ENCODE assay signal across 15 cellular contexts in the genomic region with DNA sequence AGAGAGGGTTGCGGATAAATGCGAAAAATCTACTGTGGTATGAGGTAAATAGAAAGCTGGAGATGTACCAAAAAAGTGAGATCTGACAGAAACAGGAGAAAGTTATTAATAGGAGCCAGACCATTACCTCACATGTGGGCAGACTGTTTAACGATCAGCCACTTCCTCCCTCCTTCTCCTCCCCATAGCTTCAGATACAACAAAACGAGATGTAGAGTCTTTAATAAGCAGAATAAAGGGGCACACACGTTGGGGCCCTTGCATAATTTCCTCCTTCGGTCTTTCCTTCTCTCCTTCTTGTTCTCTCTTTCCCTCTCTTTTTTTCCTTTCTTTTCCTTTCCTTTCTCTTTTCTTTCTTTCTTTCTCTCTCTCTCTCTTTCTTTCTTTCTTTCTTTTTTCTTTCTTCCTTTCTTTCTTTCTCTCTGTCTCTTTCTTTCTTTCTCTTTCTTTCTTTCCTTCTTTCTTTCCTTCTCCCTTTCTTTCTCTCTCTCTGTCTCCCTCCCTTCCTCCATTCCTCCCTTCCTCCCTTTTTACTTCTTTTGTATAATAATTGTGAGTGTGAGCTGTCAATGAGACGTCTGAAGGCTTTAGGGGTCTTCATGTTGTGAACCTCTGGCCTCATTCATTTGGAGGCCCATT.
DNase-seq lines count a peak whose midpoint lies in the region; ATAC-seq and TF ChIP-seq lines count a peak whose summit lies in the region.
"Had no signal": no experiment of that assay in that cellular context is flagged by ENCODE, and none has a peak within 500 bp of the region (broad histone marks: within the 10 kb centered on the region; RNA-seq: fewer than 3 reads in every experiment).

No MANE protein-coding gene starts in this region.

- peak; percentile 83 for ATAC-seq in GM18502 (IDR thresholded peaks at IDR 0.05; ENCODE audit: poor library complexity, unreplicated experiment)
- peak; percentile 85 for ATAC-seq in HG02870 (IDR thresholded peaks at IDR 0.05; ENCODE audit: unreplicated experiment)
- no peak for ATAC-seq in heart left ventricle
- ATAC-seq: HepG2 had no signal

- no peak overlapping the region for H3K27ac Mint-ChIP-seq in endothelial cell (ENCODE audit: unreplicated experiment)

- no peaks in the 10 kb centered on the region for H3K9me3 ChIP-seq in BE2C
- H3K9me3 ChIP-seq in heart left ventricle, result peaks cover 0 to 4% (median 0%) of the 10 kb centered on the region in 12 donors
- H3K9me3 ChIP-seq: thyroid gland had no signal

- H3K36me3 Mint-ChIP-seq in endothelial cell (ENCODE audit: low read depth, unreplicated experiment), result no peaks in the 10 kb centered on the region

- H3K4me3 Mint-ChIP-seq in endothelial cell (ENCODE audit: unreplicated experiment), result no peak overlapping the region

- H3K4me1 ChIP-seq in BE2C, result no peaks in the 10 kb centered on the region
- peaks cover 0 to 5% (median 0%) of the 10 kb centered on the region in 12 donors for H3K4me1 ChIP-seq in heart left ventricle
- H3K4me1 ChIP-seq: thyroid gland had no signal

- no peaks in the 10 kb centered on the region for H3K4me1 Mint-ChIP-seq in endothelial cell (ENCODE audit: unreplicated experiment)

- H3K36me3 ChIP-seq in BE2C, result no peaks in the 10 kb centered on the region
- no peaks in the 10 kb centered on the region for H3K36me3 ChIP-seq in heart left ventricle
- H3K36me3 ChIP-seq: thyroid gland had no signal

- intact Hi-C loops in heart left ventricle (cut with DNase I), result no loop called here

- H3K27me3 ChIP-seq in BE2C, result no peaks in the 10 kb centered on the region
- H3K27me3 ChIP-seq in heart left ventricle, result no peaks in the 10 kb centered on the region
- H3K27me3 ChIP-seq: thyroid gland had no signal

- no peaks in the 10 kb centered on the region for H3K9me3 Mint-ChIP-seq in endothelial cell (ENCODE audit: unreplicated experiment)

- H3K4me3 ChIP-seq in fibroblast of the aortic adventitia (ENCODE audit: low read depth, low read length) (no peak overlapping the region), BE2C (ENCODE audit: low read depth, low read length) (no peak overlapping the region), heart left ventricle (no peak overlapping the region)
- H3K4me3 ChIP-seq: lung, thyroid gland had no signal

- TF ChIP-seq CTCF in fibroblast of the aortic adventitia (IDR thresholded peaks at IDR 0.05; ENCODE audit: insufficient read depth, low read length), result no peak
- TF ChIP-seq CTCF in BE2C (IDR thresholded peaks at IDR 0.05; ENCODE audit: low read depth, low read length), result no peak
- TF ChIP-seq CTCF in heart left ventricle (IDR thresholded peaks at IDR 0.05), result no peak
- TF ChIP-seq CTCF in endothelial cell (IDR thresholded peaks at IDR 0.05; ENCODE audit: unreplicated experiment), result no peak

- H3K27me3 Mint-ChIP-seq in endothelial cell (ENCODE audit: unreplicated experiment), result peaks cover 2% of the 10 kb centered on the region

- TF ChIP-seq POLR2A in heart left ventricle (IDR thresholded peaks at IDR 0.05), result no peak

- peak; percentile 36 for DNase-seq in NAMALWA (ENCODE audit: low spot score)
- DNase-seq in fibroblast of the aortic adventitia (ENCODE audit: low read depth), result peak; percentile 8
- no peak for DNase-seq in BE2C
- no peak for DNase-seq in heart left ventricle
- no peak for DNase-seq in endothelial cell (ENCODE audit: low spot score)
- DNase-seq in UCSD-AML1 (lab: John Stamatoyannopoulos, UW; ENCODE audit: unreplicated experiment), result no peak
- DNase-seq: activated effector memory CD4-positive, alpha-beta T cell treated with Interleukin-2 at 50 U/mL for 16 hours; glutamatergic neuron; posterior cingulate gyrus; Right ventricle myocardium superior; thyroid gland had no signal

- WGBS in heart left ventricle, 4 donors, result 43 to 52% (median 45%) methylated on average over 7 of the region's 7 CpGs

- H3K27ac ChIP-seq in heart left ventricle, result no peak overlapping the region
- H3K27ac ChIP-seq: thyroid gland had no signal

Comparison
In these comparisons a context has a peak if more than half of its experiments do, and no peak if none do; other contexts are left out.
1. ATAC-seq: peak in GM18502 (single experiment) and HG02870 (single experiment); none in heart left ventricle (0 of 4).
2. DNase-seq: peak in NAMALWA (single experiment) and fibroblast of the aortic adventitia (single experiment); none in BE2C (single experiment), heart left ventricle (0 of 5), endothelial cell (single experiment) and UCSD-AML1 (single experiment).